ENCODE assay signal across 8 cellular contexts in the genomic region with DNA sequence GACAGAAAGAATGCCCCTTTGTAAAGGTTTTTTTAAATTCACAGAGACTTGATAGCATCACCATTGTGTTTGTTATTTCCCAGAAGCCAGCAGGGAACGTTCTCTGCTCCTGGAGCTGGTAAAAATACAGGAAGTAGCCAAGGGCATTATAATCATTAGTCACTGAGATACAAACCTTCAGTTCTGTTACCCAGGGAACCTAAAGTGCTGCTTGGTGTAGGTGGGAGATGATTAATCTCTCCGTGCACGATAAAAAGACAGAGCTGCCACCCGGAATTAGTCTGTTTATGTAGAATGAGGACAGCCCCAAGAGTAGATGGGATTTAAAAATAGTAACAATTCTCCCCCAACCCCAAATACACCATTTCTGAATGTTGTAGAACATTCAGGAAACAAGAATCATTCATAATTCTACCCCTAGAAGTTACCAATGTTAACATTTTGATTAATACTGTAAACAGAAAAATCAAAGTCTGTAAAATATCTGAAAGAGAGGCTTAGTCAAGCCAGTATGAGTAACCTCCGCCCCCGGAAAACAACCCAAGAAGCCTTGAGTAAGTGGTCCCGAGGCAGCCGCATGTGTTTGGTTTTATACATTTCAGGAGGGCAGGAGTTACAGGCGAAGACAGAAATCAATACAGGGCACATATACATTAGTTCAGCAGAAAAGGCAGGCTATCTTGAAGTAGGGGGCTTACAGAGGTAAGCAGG. TPM values are rescaled to one million over a fixed set of nuclear protein-coding genes. Genes with fewer than 3 reads are reported as not detected.
DNase-seq lines count a peak whose midpoint lies in the region; ATAC-seq and TF ChIP-seq lines count a peak whose summit lies in the region.

No MANE protein-coding gene starts in this region.

- H3K79me2 ChIP-seq in mesendoderm (ENCODE audit: control insufficient read depth, insufficient read depth, low read length) = no peaks in the 10 kb centered on the region

- H3K9ac ChIP-seq in mesendoderm (ENCODE audit: low read length) = no peak overlapping the region

- no peak for ATAC-seq in mucosa of descending colon

- peaks cover under 1% of the 10 kb centered on the region for H3K9me3 ChIP-seq in SJSA1 (replicated peaks)
- peaks cover 4% of the 10 kb centered on the region for H3K9me3 ChIP-seq in mucosa of descending colon

- H3K4me3 ChIP-seq in SJSA1 (no peak overlapping the region), astrocyte of the cerebellum (ENCODE audit: low read depth, low read length) (no peak overlapping the region), mesendoderm (ENCODE audit: low read length) (no peak overlapping the region), mucosa of descending colon (no peak overlapping the region)

- H3K18ac ChIP-seq in mesendoderm (ENCODE audit: low read length) = no peak overlapping the region

- H3K4me1 ChIP-seq in SJSA1 (replicated peaks) = peaks cover 20% of the 10 kb centered on the region
- no peaks in the 10 kb centered on the region for H3K4me1 ChIP-seq in mesendoderm (ENCODE audit: control insufficient read depth, low read depth, low read length)
- H3K4me1 ChIP-seq in mucosa of descending colon (ENCODE audit: low read depth) = no peaks in the 10 kb centered on the region

- H4K5ac ChIP-seq in mesendoderm (ENCODE audit: low read length) = no peak overlapping the region

- no peak overlapping the region for H3K4ac ChIP-seq in mesendoderm (ENCODE audit: low read depth, low read length)

- no peak overlapping the region for H2BK120ac ChIP-seq in mesendoderm (ENCODE audit: low read depth, low read length)

- no peak overlapping the region for H3K4me2 ChIP-seq in mesendoderm (ENCODE audit: low read length)

- H4K8ac ChIP-seq in mesendoderm (ENCODE audit: low read depth, low read length) = no peak overlapping the region

- H2BK5ac ChIP-seq in mesendoderm (ENCODE audit: low read length) = no peak overlapping the region

- in situ Hi-C loops in astrocyte of the cerebellum (cut with HindIII; ENCODE audit: low sequenced_read_pairs) = no loop called here

- no peak overlapping the region for H3K23ac ChIP-seq in mesendoderm (ENCODE audit: low read length)

- DNase-seq in SIG-M5 treated with dmso at 0.1 percent for 504 hours (lab: John Stamatoyannopoulos, UW; ENCODE audit: unreplicated experiment) (peak; percentile 48), SIG-M5 (lab: John Stamatoyannopoulos, UW) (no peak), SJSA1 (ENCODE audit: low read depth in 1 of 2, low spot score in 2 of 2) (peak; percentile 46 to 52), astrocyte of the cerebellum (ENCODE audit: low read depth) (peak; percentile 22), mesendoderm (peak; percentile 65), NCI-H1694 treated with DMSO at 0.1 percent for 48 hours (lab: John Stamatoyannopoulos, UW) (no peak), mucosa of descending colon (no peak)
- DNase-seq in stimulated activated CD8-positive, alpha-beta memory T cell treated with anti-CD3 and anti-CD28 coated beads, Interleukin-7, amount 100 ng/mL, for 4 hours (ENCODE audit: low read depth in 2 of 2) = peak; percentile 23 to 33

- WGBS in mesendoderm (ENCODE audit: extremely low coverage, insufficient coverage, low lambda C conversion rate) = no CpG with 5 or more reads among the region's 9 CpGs

- intact Hi-C loops in mucosa of descending colon (cut with DNase I, micrococcal nuclease) = loop anchor here in 1 of 2 donors (10.0 kb wide), 2 partner anchors 135 to 185 kb away; no protein-coding TSS in a partner anchor

- H3K27ac ChIP-seq in SJSA1 (peak overlapping the region; percentile 67), mesendoderm (ENCODE audit: low read depth, low read length) (no peak overlapping the region)

- no peaks in the 10 kb centered on the region for H3K79me1 ChIP-seq in mesendoderm (ENCODE audit: low read length)

- no peak overlapping the region for H2AK5ac ChIP-seq in mesendoderm (ENCODE audit: low read length)

- H3K56ac ChIP-seq in mesendoderm (ENCODE audit: low read length) = no peak overlapping the region

- H3K36me3 ChIP-seq in SJSA1 (0 out of 2 replicates have a peak, but pooled peaks cover 2% of the 10 kb centered on the region), mesendoderm (ENCODE audit: control insufficient read depth, insufficient read depth, low read length) (no peaks in the 10 kb centered on the region), mucosa of descending colon (ENCODE audit: low read depth) (no peaks in the 10 kb centered on the region)

- TF ChIP-seq CTCF in astrocyte of the cerebellum (IDR thresholded peaks at IDR 0.05; ENCODE audit: low read depth, low read length, missing control alignments) = no peak
- TF ChIP-seq CTCF in mucosa of descending colon (IDR thresholded peaks at IDR 0.05) = no peak

- H2BK15ac ChIP-seq in mesendoderm (replicated peaks; ENCODE audit: low read depth) = no peak overlapping the region

- H3K27me3 ChIP-seq in SJSA1 (replicated peaks) (no peaks in the 10 kb centered on the region), mesendoderm (ENCODE audit: insufficient read depth, low read length, poor library complexity) (no peaks in the 10 kb centered on the region)

RNA-seq across cellular contexts. Expression of a gene that starts 45.3 kb away (rescaled TPM):
- 22.2 and 22.9 TPM in 2 replicates for total RNA-seq in SJSA1 (2014; rRNA removed; shearing (Covaris generic))
- 3.3 TPM for polyA plus RNA-seq in mesendoderm (2013, experiment 1 of 2)
- 3.2 TPM for polyA plus RNA-seq in mesendoderm (2013, experiment 2 of 2)
- 10 to 100 TPM; 15.9 to 25.4 (median 23.3) TPM for total RNA-seq in mucosa of descending colon

Comparison
In these comparisons a context has a peak if more than half of its experiments do, and no peak if none do; other contexts are left out.
1. DNase-seq: peak in SIG-M5 treated with dmso at 0.1 percent for 504 hours (single experiment), SJSA1 (2 of 2), astrocyte of the cerebellum (single experiment), mesendoderm (single experiment) and stimulated activated CD8-positive, alpha-beta memory T cell treated with anti-CD3 and anti-CD28 coated beads, Interleukin-7, amount 100 ng/mL, for 4 hours (2 of 2); none in SIG-M5 (single experiment), NCI-H1694 treated with DMSO at 0.1 percent for 48 hours (single experiment) and mucosa of descending colon (0 of 3).